In the genomic region with DNA sequence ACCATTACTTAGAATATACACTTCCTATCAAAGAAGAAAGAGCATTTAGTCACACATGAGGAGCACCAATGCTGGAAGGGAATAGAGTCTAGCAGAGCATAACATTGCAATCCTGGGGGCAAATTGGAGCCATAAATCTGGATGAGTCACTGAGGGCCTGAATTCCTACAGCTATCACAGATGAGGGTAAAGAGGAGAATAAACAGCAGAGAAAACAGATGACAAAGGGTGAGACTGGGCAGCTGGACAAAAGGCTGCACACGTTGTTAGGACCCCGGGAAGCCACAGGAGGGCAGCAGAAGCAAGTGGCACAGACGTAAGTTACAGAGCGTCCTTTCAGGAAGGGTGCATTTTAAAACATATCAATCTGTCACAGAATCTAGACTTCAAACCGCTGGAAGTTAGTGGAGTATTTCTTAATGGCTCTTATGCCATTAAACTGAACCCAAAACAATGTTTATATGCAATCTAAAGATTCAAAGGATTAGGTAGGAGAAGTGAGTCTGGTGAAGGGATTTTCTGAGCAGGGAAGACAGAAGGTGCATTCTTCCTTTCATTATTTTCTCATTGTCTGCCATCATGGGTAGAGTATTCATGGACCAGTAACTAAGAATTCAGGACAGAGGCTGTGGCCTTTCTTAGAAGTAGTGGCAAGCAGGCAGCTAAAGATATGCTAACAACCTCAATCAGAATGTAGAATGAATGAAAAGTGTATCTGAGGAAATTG, we compare ENCODE assay signal across 9 cellular contexts.
A peak's percentile ranks its signal among the peaks of the same experiment; 100 is the strongest.
DNase-seq lines count a peak whose midpoint lies in the region; ATAC-seq, FAIRE-seq and TF ChIP-seq lines count a peak whose summit lies in the region.
"Had no signal": no experiment of that assay in that cellular context is flagged by ENCODE, and none has a peak within 500 bp of the region (broad histone marks: within the 10 kb centered on the region; RNA-seq: fewer than 3 reads in every experiment).

No MANE protein-coding gene starts in this region.

- no peaks in the 10 kb centered on the region for H3K79me2 ChIP-seq in ACC112 (ENCODE audit: control insufficient read depth, insufficient read depth, low read length, unreplicated experiment)

- H3K27ac ChIP-seq in ACC112 (ENCODE audit: low read depth, low read length): peak overlapping the region; percentile 18; the same call in 1 of the 2 replicates
- peak overlapping the region; percentile 78 for H3K27ac ChIP-seq in SJCRH30
- H3K27ac ChIP-seq in lower lobe of right lung: no peak overlapping the region
- no peak overlapping the region for H3K27ac ChIP-seq in stomach

- no peaks in the 10 kb centered on the region for H3K36me3 ChIP-seq in ACC112 (ENCODE audit: insufficient read depth, low read length)
- no peaks in the 10 kb centered on the region for H3K36me3 ChIP-seq in SJCRH30
- H3K36me3 ChIP-seq in lower lobe of right lung: no peaks in the 10 kb centered on the region
- H3K36me3 ChIP-seq in stomach: no peaks in the 10 kb centered on the region

- H2AFZ ChIP-seq in ACC112 (ENCODE audit: low read length, unreplicated experiment): peak overlapping the region; percentile 96

- peak; percentile 12 for DNase-seq in GM12892 (ENCODE audit: insufficient read length)
- DNase-seq in MV-4-11 (lab: John Stamatoyannopoulos, UW): peak; percentile 42
- peak; percentile 78 to 91 for DNase-seq in SJCRH30
- peak; percentile 84 for DNase-seq in dedifferentiated amniotic fluid mesenchymal stem cell (ENCODE audit: extremely low spot score)
- peak; percentile 54 for DNase-seq in lower lobe of right lung
- DNase-seq in stomach: peak; percentile 55
- DNase-seq: natural killer cell had no signal

- peak; percentile 78 for FAIRE-seq in GM12892 (lab: Jason Lieb, UNC)

- H3K4me3 ChIP-seq in ACC112 (ENCODE audit: low read depth, low read length) (peak overlapping the region; percentile 58), SJCRH30 (no peak overlapping the region), lower lobe of right lung (no peak overlapping the region), stomach (no peak overlapping the region)

- no peak for TF ChIP-seq POLR2A in GM12892 (IDR thresholded peaks at IDR 0.05; ENCODE audit: low read depth, low read length)
- TF ChIP-seq POLR2A in stomach (IDR thresholded peaks at IDR 0.05): no peak

- TF ChIP-seq CTCF in lower lobe of right lung (IDR thresholded peaks at IDR 0.05) (peak; percentile 72), stomach (IDR thresholded peaks at IDR 0.05) (peak in 5 of 7 experiments; percentile 62 to 85 (median 68))

- H3K27me3 ChIP-seq in ACC112 (ENCODE audit: insufficient read depth, low read length) (no peaks in the 10 kb centered on the region), SJCRH30 (no peaks in the 10 kb centered on the region), lower lobe of right lung (ENCODE audit: low read depth) (no peaks in the 10 kb centered on the region), stomach (no peaks in the 10 kb centered on the region)

- intact Hi-C loops in lower lobe of right lung (cut with DNase I) (no loop called here), stomach (cut with DNase I; ENCODE audit: low total_unique reads) (no loop called here)

- peak; percentile 89 for ATAC-seq in HG02642 (IDR thresholded peaks at IDR 0.05; ENCODE audit: poor library complexity, unreplicated experiment)
- ATAC-seq in lower lobe of right lung: peak; percentile 80 to 84

- H3K9me3 ChIP-seq in SJCRH30 (replicated peaks) (no peaks in the 10 kb centered on the region), lower lobe of right lung (no peaks in the 10 kb centered on the region), stomach (no peaks in the 10 kb centered on the region)

- no peak for TF ChIP-seq EP300 in stomach (IDR thresholded peaks at IDR 0.05)

- H3K4me1 ChIP-seq in ACC112 (ENCODE audit: control insufficient read depth, insufficient read depth, low read length, unreplicated experiment) (peaks cover 15% of the 10 kb centered on the region), SJCRH30 (peaks cover 11% of the 10 kb centered on the region), lower lobe of right lung (no peaks in the 10 kb centered on the region), stomach (peaks cover 0 to 9% (median 2%) of the 10 kb centered on the region in 4 donors)

- WGBS in stomach, 5 donors: 0 to 5% (median 0%) methylated on average over 5 of the region's 5 CpGs

Comparison
In these comparisons a context has a peak if more than half of its experiments do, and no peak if none do; other contexts are left out.
1. H3K27ac ChIP-seq: peak in ACC112 (single experiment) and SJCRH30 (single experiment); none in lower lobe of right lung (single experiment) and stomach (0 of 5).
2. DNase-seq: peak in every context shown above with its lines; median percentile 84 in SJCRH30; 84 in dedifferentiated amniotic fluid mesenchymal stem cell; 55 in stomach; 54 in lower lobe of right lung; 42 in MV-4-11; 12 in GM12892.